Comparison of ENCODE assay signal across 17 cellular contexts in genomic region chr19:9010693-9011092, GRCh38. TPM values are rescaled to one million over a fixed set of nuclear protein-coding genes. Genes with fewer than 3 reads are reported as not detected.
DNase-seq lines count a peak whose midpoint lies in the region; ATAC-seq and TF ChIP-seq lines count a peak whose summit lies in the region.
"Had no signal": no experiment of that assay in that cellular context is flagged by ENCODE, and none has a peak within 500 bp of the region (broad histone marks: within the 10 kb centered on the region; RNA-seq: fewer than 3 reads in every experiment).

No MANE protein-coding gene starts in this region.

- H3K4me1 Mint-ChIP-seq in IgD-negative memory B cell, result peaks cover 0 to 1% (median 0%) of the 10 kb centered on the region in 3 donors
- no peaks in the 10 kb centered on the region for H3K4me1 Mint-ChIP-seq in central memory CD8-positive, alpha-beta T cell
- H3K4me1 Mint-ChIP-seq: CD8-positive, alpha-beta memory T cell; GM23338 had no signal

- H3K27me3 ChIP-seq in osteoblast (ENCODE audit: insufficient read depth, low read length), result no peaks in the 10 kb centered on the region

- no peaks in the 10 kb centered on the region for H3K79me2 ChIP-seq in osteoblast (ENCODE audit: insufficient read depth, low read length)

- no peak for TF ChIP-seq CTCF in osteoblast (IDR thresholded peaks at IDR 0.05; ENCODE audit: extremely low read depth, low read depth, low read length)

- no peak for ATAC-seq in central memory CD8-positive, alpha-beta T cell (replicated peaks; ENCODE audit: extremely low read depth, poor library complexity, severe bottlenecking)
- ATAC-seq: GM12878, GM23338, HepG2 had no signal

- H3K27me3 Mint-ChIP-seq in IgD-negative memory B cell, result peaks cover 1% of the 10 kb centered on the region
- peaks cover 22% of the 10 kb centered on the region for H3K27me3 Mint-ChIP-seq in central memory CD8-positive, alpha-beta T cell

- H3K27ac Mint-ChIP-seq in IgD-negative memory B cell, result no peak overlapping the region
- H3K27ac Mint-ChIP-seq in central memory CD8-positive, alpha-beta T cell (ENCODE audit: low read depth), result peak overlapping the region; percentile 38
- H3K27ac Mint-ChIP-seq: GM23338 had no signal

- peaks cover 1 to 8% (median 5%) of the 10 kb centered on the region in 3 donors for H3K9me3 Mint-ChIP-seq in IgD-negative memory B cell
- H3K9me3 Mint-ChIP-seq in central memory CD8-positive, alpha-beta T cell, result no peaks in the 10 kb centered on the region

- no peak for DNase-seq in central memory CD8-positive, alpha-beta T cell (ENCODE audit: low spot score in 2 of 2)
- peak; percentile 81 for DNase-seq in osteoblast (ENCODE audit: insufficient read length, low spot score, missing footprints)
- no peak for DNase-seq in dedifferentiated amniotic fluid mesenchymal stem cell (ENCODE audit: extremely low spot score)
- DNase-seq in SIG-M5 (lab: John Stamatoyannopoulos, UW), result no peak
- no peak for DNase-seq in NOMO-1 treated with DMSO at 0.1 percent for 48 hours (lab: John Stamatoyannopoulos, UW; ENCODE audit: unreplicated experiment)
- DNase-seq in NCI-H1048 (lab: John Stamatoyannopoulos, UW), result no peak
- DNase-seq: BE2C; CD8-positive, alpha-beta memory T cell; DMS 273 treated with DMSO at 0.1 percent for 48 hours had no signal

- no peaks in the 10 kb centered on the region for H3K36me3 ChIP-seq in osteoblast (ENCODE audit: insufficient read depth, low read length)
- H3K36me3 ChIP-seq: BE2C had no signal

- no peaks in the 10 kb centered on the region for H3K4me1 ChIP-seq in osteoblast (ENCODE audit: insufficient read depth, low read length)
- H3K4me1 ChIP-seq: A549, BE2C had no signal

- no peak overlapping the region for H3K27ac ChIP-seq in osteoblast (ENCODE audit: low read depth, low read length)
- H3K27ac ChIP-seq: A549 had no signal

- H3K4me2 ChIP-seq in osteoblast (ENCODE audit: insufficient read depth, low read length), result no peak overlapping the region
- H3K4me2 ChIP-seq: A549, GM23338 had no signal

- no peaks in the 10 kb centered on the region for H3K9me3 ChIP-seq in osteoblast (ENCODE audit: low read depth, low read length)
- H3K9me3 ChIP-seq: A549, BE2C had no signal

- H3K4me3 ChIP-seq in osteoblast (ENCODE audit: insufficient read depth, low read length), result no peak overlapping the region
- H3K4me3 ChIP-seq: A549, GM12878, GM23338 had no signal

- H3K4me3 Mint-ChIP-seq in IgD-negative memory B cell, result peak overlapping the region in 3 of 4 donors; percentile 54 to 83 (median 70)
- H3K4me3 Mint-ChIP-seq in central memory CD8-positive, alpha-beta T cell, result peak overlapping the region; percentile 25
- H3K4me3 Mint-ChIP-seq: GM23338 had no signal

- no peak overlapping the region for H2AFZ ChIP-seq in osteoblast (ENCODE audit: low read length)
- H2AFZ ChIP-seq: GM23338 had no signal

- H4K20me1 ChIP-seq in osteoblast (ENCODE audit: insufficient read depth, low read length), result no peaks in the 10 kb centered on the region

- peaks cover 2% of the 10 kb centered on the region for H3K36me3 Mint-ChIP-seq in IgD-negative memory B cell
- peaks cover 2% of the 10 kb centered on the region for H3K36me3 Mint-ChIP-seq in central memory CD8-positive, alpha-beta T cell (ENCODE audit: insufficient read depth)
- H3K36me3 Mint-ChIP-seq: CD8-positive, alpha-beta memory T cell had no signal

RNA-seq across cellular contexts. Expression of gene MUC16, which starts 0.5 kb away (rescaled TPM):
- polyA plus RNA-seq in IgD-negative memory B cell, result not detected
- total RNA-seq in osteoblast, result not detected in 2 replicates
- total RNA-seq: Daoy, GM12878, H7, HepG2 had no signal
- polyA plus RNA-seq: AG04450, HepG2 had no signal
